ENCODE assay signal across 11 cellular contexts in the genomic region with DNA sequence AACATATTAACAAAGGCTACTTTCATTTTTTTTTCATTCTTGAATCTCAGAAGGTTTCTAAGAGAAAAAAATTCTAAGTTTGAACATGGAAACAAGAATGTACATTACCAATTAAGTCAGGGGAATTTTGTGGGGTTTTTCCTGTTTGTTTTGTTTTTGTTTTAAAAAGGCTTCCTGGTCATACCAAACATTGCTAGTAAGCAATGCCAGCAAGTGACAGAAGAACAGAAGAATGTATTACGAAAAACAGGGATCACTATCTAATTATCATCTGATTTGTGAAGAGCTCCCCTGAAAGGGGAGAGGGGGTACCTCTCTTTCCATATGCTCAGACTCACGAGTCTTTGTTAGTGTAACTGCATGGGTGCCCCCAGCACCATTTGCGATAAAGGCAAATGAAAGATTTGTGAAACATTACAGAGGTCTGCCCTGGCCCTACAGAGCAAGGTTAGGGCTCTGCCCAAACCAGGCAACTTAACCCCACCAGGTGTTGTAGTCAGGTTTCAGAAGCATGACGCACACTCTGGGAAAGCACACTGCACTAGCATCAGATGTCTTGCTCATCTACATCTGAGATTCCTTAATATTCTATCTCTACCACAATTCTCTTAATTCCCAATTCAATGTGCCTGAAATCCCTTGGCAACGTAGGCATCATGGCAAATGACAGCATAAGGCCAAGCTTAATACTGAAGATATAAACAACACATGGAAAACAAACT.
DNase-seq lines count a peak whose midpoint lies in the region; ATAC-seq, FAIRE-seq and TF ChIP-seq lines count a peak whose summit lies in the region.
"Had no signal": no experiment of that assay in that cellular context is flagged by ENCODE, and none has a peak within 500 bp of the region (broad histone marks: within the 10 kb centered on the region; RNA-seq: fewer than 3 reads in every experiment).

No MANE protein-coding gene starts in this region.

- TF ChIP-seq CTCF in GM12878 (IDR thresholded peaks at IDR 0.05 in 2 of 3, conservative IDR thresholded peaks at IDR 0.05 in 1 of 3; ENCODE audit: control insufficient read depth in 2 of 3, extremely low read depth in 1 of 3, insufficient read depth in 1 of 3, low read depth in 3 of 3, low read length in 3 of 3) = no peak
- no peak for TF ChIP-seq CTCF in nephron (IDR thresholded peaks at IDR 0.05; ENCODE audit: unreplicated experiment in 3 of 3)
- TF ChIP-seq CTCF in CD8-positive, alpha-beta T cell (IDR thresholded peaks at IDR 0.05) = no peak

- POLR2A ChIA-PET in GM12878 (lab: Charles Lee) = interaction anchor here (0.8 kb wide), 1 partner anchor 19 kb away, joined by 3 read pairs; no protein-coding TSS in a partner anchor
- POLR2A ChIA-PET in CD8-positive, alpha-beta T cell (lab: Charles Lee) = interaction anchor here (0.6 kb wide), 1 partner anchor 1932 kb away, joined by 3 read pairs; no protein-coding TSS in a partner anchor

- H3K27ac ChIP-seq in GM12878 (ENCODE audit: control insufficient read depth, insufficient read depth) (peak overlapping the region; percentile 61), mesendoderm (ENCODE audit: low read depth, low read length) (no peak overlapping the region)
- no peak overlapping the region for H3K27ac ChIP-seq in CD8-positive, alpha-beta T cell (ENCODE audit: low read depth, low read length)
- H3K27ac ChIP-seq: spleen had no signal

- DNase-seq in GM12878 (ENCODE audit: low read depth, low spot score) (no peak), mesendoderm (no peak)
- no peak for DNase-seq in CD8-positive, alpha-beta T cell
- DNase-seq: NCI-H1048; NK-92 treated with Interleukin-12 subunit alpha and Interleukin-12 subunit beta, amount 100 ng/mL, for 24 hours; spleen had no signal

- H2BK120ac ChIP-seq in mesendoderm (ENCODE audit: low read depth, low read length) = no peak overlapping the region

- no peaks in the 10 kb centered on the region for H3K79me1 ChIP-seq in mesendoderm (ENCODE audit: low read length)

- FAIRE-seq in GM12878 (lab: Jason Lieb, UNC) = no peak

- CTCF ChIA-PET in GM12878 (lab: Yijun Ruan, JAX) = interaction anchor here (1.0 to 2.7 kb wide), 6 partner anchors 11 to 757 kb away, joined by 3 to 13 read pairs (median 8); no protein-coding TSS in a partner anchor
- CTCF ChIA-PET in CD8-positive, alpha-beta T cell (lab: Charles Lee) = interaction anchor here (1.5 to 1.6 kb wide), 2 partner anchors 427 to 587 kb away, joined by 3 read pairs; no protein-coding TSS in a partner anchor

- H3K27me3 ChIP-seq in GM12878 (replicated peaks in 1 of 2; ENCODE audit: control insufficient read depth in 2 of 2, insufficient read depth in 2 of 2, low read length in 1 of 2) (no peaks in the 10 kb centered on the region), mesendoderm (ENCODE audit: insufficient read depth, low read length, poor library complexity) (no peaks in the 10 kb centered on the region)
- H3K27me3 ChIP-seq in CD8-positive, alpha-beta T cell (ENCODE audit: insufficient read depth, low read length) = no peaks in the 10 kb centered on the region
- H3K27me3 ChIP-seq: spleen had no signal

- peak; percentile 29 for ATAC-seq in GM18498 (IDR thresholded peaks at IDR 0.05; ENCODE audit: unreplicated experiment)
- ATAC-seq in HG02798 (IDR thresholded peaks at IDR 0.05; ENCODE audit: poor library complexity, unreplicated experiment) = peak; percentile 46
- peak; percentile 87 for ATAC-seq in GM12878
- ATAC-seq in HG03460 (IDR thresholded peaks at IDR 0.05; ENCODE audit: unreplicated experiment) = no peak
- no peak for ATAC-seq in CD8-positive, alpha-beta T cell

- RAD21 ChIA-PET in GM12878 (lab: Charles Lee; ENCODE audit: unreplicated experiment) = interaction anchor here (1.2 to 3.9 kb wide), 3 partner anchors 28 to 757 kb away, joined by 3 to 19 read pairs (median 4); no protein-coding TSS in a partner anchor

- no peaks in the 10 kb centered on the region for H3K9me3 Mint-ChIP-seq in nephron
- no peaks in the 10 kb centered on the region for H3K9me3 Mint-ChIP-seq in CD8-positive, alpha-beta T cell
- H3K9me3 Mint-ChIP-seq: dendritic cell treated with granulocyte-macrophage colony-stimulating factor and Interleukin-4, amounts not matched to agents 40 ng/mL and 50 ng/mL, for 4 days had no signal

- no peak overlapping the region for H2AK5ac ChIP-seq in mesendoderm (ENCODE audit: low read length)

- H3K4me2 ChIP-seq in GM12878 (ENCODE audit: control insufficient read depth, insufficient read depth) = peak overlapping the region; percentile 50
- no peak overlapping the region for H3K4me2 ChIP-seq in mesendoderm (ENCODE audit: low read length)

- no peaks in the 10 kb centered on the region for H4K20me1 ChIP-seq in GM12878 (ENCODE audit: control insufficient read depth, insufficient read depth)

- no peak overlapping the region for H3K56ac ChIP-seq in mesendoderm (ENCODE audit: low read length)

- no peak overlapping the region for H3K4ac ChIP-seq in mesendoderm (ENCODE audit: low read depth, low read length)

- no peak for TF ChIP-seq RAD21 in GM12878 (IDR thresholded peaks at IDR 0.05; ENCODE audit: insufficient read depth, low read depth, low read length)

- H3K4me3 ChIP-seq in GM12878 (no peak overlapping the region), mesendoderm (ENCODE audit: low read length) (no peak overlapping the region)
- H3K4me3 ChIP-seq in CD8-positive, alpha-beta T cell (ENCODE audit: low read depth, low read length) = no peak overlapping the region
- H3K4me3 ChIP-seq: spleen had no signal

- peaks cover 81% of the 10 kb centered on the region for H3K4me1 Mint-ChIP-seq in nephron
- H3K4me1 Mint-ChIP-seq in CD8-positive, alpha-beta T cell (ENCODE audit: low read depth) = peaks cover 26% of the 10 kb centered on the region

- peak overlapping the region in 1 of 3 experiments; percentile 29 for H3K4me3 Mint-ChIP-seq in nephron
- no peak overlapping the region for H3K4me3 Mint-ChIP-seq in CD8-positive, alpha-beta T cell
- H3K4me3 Mint-ChIP-seq: dendritic cell treated with granulocyte-macrophage colony-stimulating factor and Interleukin-4, amounts not matched to agents 40 ng/mL and 50 ng/mL, for 4 days had no signal

- no peak overlapping the region for H2BK5ac ChIP-seq in mesendoderm (ENCODE audit: low read length)

- H2BK15ac ChIP-seq in mesendoderm (replicated peaks; ENCODE audit: low read depth) = no peak overlapping the region

- H3K9ac ChIP-seq in GM12878 (ENCODE audit: control insufficient read depth, insufficient read depth, low read length) (peak overlapping the region; percentile 25; the same call in 1 of the 2 replicates), mesendoderm (ENCODE audit: low read length) (no peak overlapping the region)

- no peak overlapping the region for H3K18ac ChIP-seq in mesendoderm (ENCODE audit: low read length)

- peaks cover 28% of the 10 kb centered on the region for H3K4me1 ChIP-seq in GM12878 (ENCODE audit: control insufficient read depth, insufficient read depth, low read length)
- no peaks in the 10 kb centered on the region for H3K4me1 ChIP-seq in mesendoderm (ENCODE audit: control insufficient read depth, low read depth, low read length)
- H3K4me1 ChIP-seq in CD8-positive, alpha-beta T cell (ENCODE audit: insufficient read depth, low read length) = peaks cover 3% of the 10 kb centered on the region

- peak overlapping the region; percentile 23; the same call in 1 of the 2 replicates for H2AFZ ChIP-seq in GM12878 (ENCODE audit: control insufficient read depth, low read depth, low read length)

- no TSS peak for BruUV-seq in GM12878 (replicated peaks; lab: Mats Ljungman, UMichigan)

- H3K9me3 ChIP-seq in GM12878 (replicated peaks; ENCODE audit: control insufficient read depth, insufficient read depth, low read length) = no peaks in the 10 kb centered on the region
- H3K9me3 ChIP-seq in CD8-positive, alpha-beta T cell (ENCODE audit: low read length) = no peaks in the 10 kb centered on the region
- H3K9me3 ChIP-seq: spleen had no signal

- peak overlapping the region; percentile 88 to 97 (median 90) for H3K27ac Mint-ChIP-seq in nephron
- H3K27ac Mint-ChIP-seq in CD8-positive, alpha-beta T cell = no peak overlapping the region
- H3K27ac Mint-ChIP-seq: dendritic cell treated with granulocyte-macrophage colony-stimulating factor and Interleukin-4, amounts not matched to agents 40 ng/mL and 50 ng/mL, for 4 days had no signal

- WGBS in GM12878 (ENCODE audit: insufficient coverage, insufficient replicate concordance, low lambda C conversion rate, missing lambda C conversion rate) = 37% methylated on average over 5 of the region's 5 CpGs
- no CpG with 5 or more reads among the region's 5 CpGs for WGBS in mesendoderm (ENCODE audit: extremely low coverage, insufficient coverage, low lambda C conversion rate)

- in situ Hi-C loops in GM12878 (cut with MboI) = loop anchor here (10.0 to 25.0 kb wide), 2 partner anchors 429 to 758 kb away; no protein-coding TSS in a partner anchor

- intact Hi-C loops in GM12878 (cut with micrococcal nuclease; ENCODE audit: unreplicated experiment) = no loop called here
- intact Hi-C loops in CD8-positive, alpha-beta T cell (cut with DNase I, micrococcal nuclease) = loop anchor here in 1 of 2 experiments (5.0 to 10.0 kb wide), 3 partner anchors 47 to 531 kb away; a partner anchor contains a TSS

- no peak for TF ChIP-seq EP300 in GM12878 (IDR thresholded peaks at IDR 0.05; ENCODE audit: borderline replicate concordance in 1 of 2, control insufficient read depth in 1 of 2, low read depth in 2 of 2, low read length in 2 of 2)

- no peak overlapping the region for H3K23ac ChIP-seq in mesendoderm (ENCODE audit: low read length)

- no peaks in the 10 kb centered on the region for H3K27me3 Mint-ChIP-seq in nephron (ENCODE audit: low read depth)
- H3K27me3 Mint-ChIP-seq in CD8-positive, alpha-beta T cell (ENCODE audit: low read depth) = no peaks in the 10 kb centered on the region
- H3K27me3 Mint-ChIP-seq: dendritic cell treated with granulocyte-macrophage colony-stimulating factor and Interleukin-4, amounts not matched to agents 40 ng/mL and 50 ng/mL, for 4 days had no signal

- SMC1A ChIA-PET in GM12878 (lab: Charles Lee; ENCODE audit: uncharacterized antibody, unreplicated experiment) = interaction anchor here (0.9 to 4.3 kb wide), 11 partner anchors 15 to 587 kb away, joined by 3 to 17 read pairs (median 4); no protein-coding TSS in a partner anchor

- H3K36me3 ChIP-seq in GM12878 (ENCODE audit: control insufficient read depth in 2 of 2, insufficient read depth in 2 of 2, low read length in 1 of 2) (peaks cover 0 to 10% of the 10 kb centered on the region in 2 experiments; a peak in 1 of 4 replicates), mesendoderm (ENCODE audit: control insufficient read depth, insufficient read depth, low read length) (no peaks in the 10 kb centered on the region)
- peaks cover 13% of the 10 kb centered on the region for H3K36me3 ChIP-seq in CD8-positive, alpha-beta T cell (ENCODE audit: insufficient read depth, low read length)

- H3K79me2 ChIP-seq in GM12878 (ENCODE audit: control insufficient read depth, insufficient read depth, low read length) = no peaks in the 10 kb centered on the region; the same call in 1 of the 2 replicates
- H3K79me2 ChIP-seq in mesendoderm (ENCODE audit: control insufficient read depth, insufficient read depth, low read length) = no peaks in the 10 kb centered on the region

- H4K5ac ChIP-seq in mesendoderm (ENCODE audit: low read length) = no peak overlapping the region

- H4K8ac ChIP-seq in mesendoderm (ENCODE audit: low read depth, low read length) = no peak overlapping the region

- TF ChIP-seq POLR2A in GM12878 (IDR thresholded peaks at IDR 0.05; ENCODE audit: low read depth, low read length) = no peak

- peaks cover 22% of the 10 kb centered on the region for H3K36me3 Mint-ChIP-seq in nephron (ENCODE audit: low read depth)
- peaks cover 68% of the 10 kb centered on the region for H3K36me3 Mint-ChIP-seq in CD8-positive, alpha-beta T cell

Comparison
In these comparisons a context has a peak if more than half of its experiments do, and no peak if none do; other contexts are left out.
1. ATAC-seq: peak in GM18498 (single experiment), HG02798 (single experiment) and GM12878 (single experiment); none in HG03460 (single experiment) and CD8-positive, alpha-beta T cell (single experiment).